Comparison of ENCODE assay signal across 11 cellular contexts in the genomic region with DNA sequence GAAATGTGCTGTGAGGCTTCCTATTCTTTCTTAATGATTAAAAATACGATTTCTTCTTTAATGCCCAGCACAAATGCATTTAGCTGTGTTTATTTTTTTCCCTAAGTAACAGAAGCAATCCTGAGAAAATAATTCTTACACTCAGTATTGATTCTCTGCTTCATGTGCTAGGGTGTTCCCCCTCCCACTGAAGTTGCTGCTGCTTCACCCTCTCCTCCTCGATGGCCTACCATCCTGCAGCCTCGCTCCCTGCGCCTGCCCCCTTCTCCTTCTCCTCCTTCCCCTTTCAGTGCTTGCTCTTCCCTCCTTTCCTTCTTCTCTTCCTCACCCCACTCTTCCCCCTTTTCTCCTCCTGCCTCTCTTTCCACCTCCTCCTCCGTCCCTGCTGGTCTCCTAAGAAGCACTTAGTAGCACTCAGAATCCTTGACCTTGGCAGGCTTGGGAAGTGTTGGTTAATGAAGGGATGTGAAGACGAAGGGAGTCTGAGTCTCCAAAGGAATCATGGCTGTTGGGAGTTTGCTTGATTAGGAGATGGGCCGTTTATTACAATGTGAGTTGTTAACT.
DNase-seq lines count a peak whose midpoint lies in the region; ATAC-seq and TF ChIP-seq lines count a peak whose summit lies in the region.
"Had no signal": no experiment of that assay in that cellular context is flagged by ENCODE, and none has a peak within 500 bp of the region (broad histone marks: within the 10 kb centered on the region; RNA-seq: fewer than 3 reads in every experiment).

No MANE protein-coding gene starts in this region.

- H3K4me3 Mint-ChIP-seq in activated T-cell treated with anti-CD3 and anti-CD28 coated beads, Interleukin-2, amount 50 U/mL, for 72 hours: peak overlapping the region; percentile 83 to 95
- H3K4me3 Mint-ChIP-seq in activated CD4-positive, alpha-beta memory T cell treated with anti-CD3 and anti-CD28 coated beads, Interleukin-2, amount 10 ng/mL, durations not matched to agents 7 days and 5 days: peak overlapping the region; percentile 49

- no peaks in the 10 kb centered on the region for H3K27me3 Mint-ChIP-seq in activated T-cell treated with anti-CD3 and anti-CD28 coated beads, Interleukin-2, amount 50 U/mL, for 72 hours (ENCODE audit: low read depth)
- H3K27me3 Mint-ChIP-seq in activated CD4-positive, alpha-beta memory T cell treated with anti-CD3 and anti-CD28 coated beads, Interleukin-2, amount 10 ng/mL, durations not matched to agents 7 days and 5 days: no peaks in the 10 kb centered on the region

- H3K27ac Mint-ChIP-seq in activated T-cell treated with anti-CD3 and anti-CD28 coated beads, Interleukin-2, amount 50 U/mL, for 72 hours: peak overlapping the region; percentile 64
- peak overlapping the region; percentile 89 for H3K27ac Mint-ChIP-seq in activated CD4-positive, alpha-beta memory T cell treated with anti-CD3 and anti-CD28 coated beads, Interleukin-2, amount 10 ng/mL, durations not matched to agents 7 days and 5 days

- H3K36me3 Mint-ChIP-seq in activated T-cell treated with anti-CD3 and anti-CD28 coated beads, Interleukin-2, amount 50 U/mL, for 72 hours (ENCODE audit: insufficient read depth in 2 of 2): peaks cover 2 to 9% of the 10 kb centered on the region in 2 donors
- peaks cover 19% of the 10 kb centered on the region for H3K36me3 Mint-ChIP-seq in activated CD4-positive, alpha-beta memory T cell treated with anti-CD3 and anti-CD28 coated beads, Interleukin-2, amount 10 ng/mL, durations not matched to agents 7 days and 5 days (ENCODE audit: low read depth)

- H3K4me1 ChIP-seq in left lung: peaks cover 8 to 18% of the 10 kb centered on the region in 2 donors
- peaks cover 10 to 20% (median 12%) of the 10 kb centered on the region in 4 donors for H3K4me1 ChIP-seq in transverse colon
- H3K4me1 ChIP-seq: pancreas had no signal

- ATAC-seq in activated T-cell treated with anti-CD3 and anti-CD28 coated beads, Interleukin-2, amount 50 U/mL, for 72 hours (replicated peaks in 1 of 2): peak; percentile 36 to 42
- ATAC-seq in left lung: peak; percentile 81
- ATAC-seq in GM21529 (IDR thresholded peaks at IDR 0.05; ENCODE audit: unreplicated experiment): no peak

- intact Hi-C loops in left lung (cut with DNase I): no loop called here
- intact Hi-C loops in transverse colon (cut with DNase I; ENCODE audit: low total_unique reads): no loop called here

- TF ChIP-seq POLR2A in transverse colon (IDR thresholded peaks at IDR 0.05): no peak

- H3K27ac ChIP-seq in left lung (peak overlapping the region; percentile 8 to 60), transverse colon (peak overlapping the region in 3 of 4 donors; percentile 51 to 63 (median 59))
- H3K27ac ChIP-seq: pancreas, tibial artery had no signal

- POLR2A ChIA-PET in activated CD4-positive, alpha-beta memory T cell treated with anti-CD3 and anti-CD28 coated beads, Interleukin-2, amount 10 ng/mL, durations not matched to agents 7 days and 5 days (lab: Charles Lee): interaction anchor here (0.9 to 3.0 kb wide), 3 partner anchors 14 to 210 kb away, joined by 3 to 10 read pairs (median 5); no protein-coding TSS in a partner anchor

- H3K4me1 Mint-ChIP-seq in activated T-cell treated with anti-CD3 and anti-CD28 coated beads, Interleukin-2, amount 50 U/mL, for 72 hours (ENCODE audit: low read depth): peaks cover 75% of the 10 kb centered on the region
- H3K4me1 Mint-ChIP-seq in activated CD4-positive, alpha-beta memory T cell treated with anti-CD3 and anti-CD28 coated beads, Interleukin-2, amount 10 ng/mL, durations not matched to agents 7 days and 5 days: peaks cover 68% of the 10 kb centered on the region

- no peak for TF ChIP-seq CTCF in left lung (IDR thresholded peaks at IDR 0.05)
- no peak for TF ChIP-seq CTCF in transverse colon (IDR thresholded peaks at IDR 0.05)

- TF ChIP-seq EP300 in transverse colon (IDR thresholded peaks at IDR 0.05; ENCODE audit: low read depth): no peak

- CTCF ChIA-PET in activated CD4-positive, alpha-beta memory T cell treated with anti-CD3 and anti-CD28 coated beads, Interleukin-2, amount 10 ng/mL, durations not matched to agents 7 days and 5 days (lab: Charles Lee): no interaction called here

- H3K27me3 ChIP-seq in left lung: no peaks in the 10 kb centered on the region
- H3K27me3 ChIP-seq in transverse colon: no peaks in the 10 kb centered on the region
- H3K27me3 ChIP-seq: pancreas, Peyer's patch, tibial artery had no signal

- WGBS in transverse colon (ENCODE audit: low coverage in 1 of 2), 2 donors: 45 to 56% methylated on average over 6 to 7 of the region's 7 CpGs

- H3K36me3 ChIP-seq in left lung: no peaks in the 10 kb centered on the region
- H3K36me3 ChIP-seq in transverse colon: no peaks in the 10 kb centered on the region
- H3K36me3 ChIP-seq: pancreas, Peyer's patch, tibial artery had no signal

- H3K4me3 ChIP-seq in left lung: no peak overlapping the region
- no peak overlapping the region for H3K4me3 ChIP-seq in transverse colon
- H3K4me3 ChIP-seq: pancreas, Peyer's patch, tibial artery had no signal

- H3K9me3 Mint-ChIP-seq in activated T-cell treated with anti-CD3 and anti-CD28 coated beads, Interleukin-2, amount 50 U/mL, for 72 hours: no peaks in the 10 kb centered on the region
- H3K9me3 Mint-ChIP-seq in activated CD4-positive, alpha-beta memory T cell treated with anti-CD3 and anti-CD28 coated beads, Interleukin-2, amount 10 ng/mL, durations not matched to agents 7 days and 5 days: no peaks in the 10 kb centered on the region

- in situ Hi-C loops in transverse colon (cut with MboI; ENCODE audit: low pct_ligation_motif_present in 1 of 4, low pct_unique_long_range_greater_than_20kb in 1 of 4, low sequenced_read_pairs in 3 of 4): no loop called here

- H3K9me3 ChIP-seq in left lung (no peaks in the 10 kb centered on the region), transverse colon (no peaks in the 10 kb centered on the region)
- H3K9me3 ChIP-seq: pancreas, Peyer's patch, tibial artery had no signal

- peak; percentile 12 to 27 for DNase-seq in activated T-cell treated with anti-CD3 and anti-CD28 coated beads, Interleukin-2, amount 50 U/mL, for 72 hours
- DNase-seq in activated T-cell treated with anti-CD3 and anti-CD28 coated beads, Interleukin-2, amount 50 U/mL, for 48 hours: no peak
- DNase-seq in activated CD4-positive, alpha-beta memory T cell treated with anti-CD3 and anti-CD28 coated beads, Interleukin-2, amount 10 ng/mL, durations not matched to agents 7 days and 5 days: no peak
- DNase-seq in left lung: no peak
- DNase-seq in transverse colon: no peak
- no peak for DNase-seq in amygdala (lab: John Stamatoyannopoulos, UW)
- no peak for DNase-seq in NCI-H446 treated with DMSO at 0.1 percent for 48 hours (lab: John Stamatoyannopoulos, UW)
- DNase-seq: pancreas had no signal

Comparison
In these comparisons a context has a peak if more than half of its experiments do, and no peak if none do; other contexts are left out.
1. DNase-seq: peak in activated T-cell treated with anti-CD3 and anti-CD28 coated beads, Interleukin-2, amount 50 U/mL, for 72 hours (2 of 2); none in activated T-cell treated with anti-CD3 and anti-CD28 coated beads, Interleukin-2, amount 50 U/mL, for 48 hours (0 of 2), activated CD4-positive, alpha-beta memory T cell treated with anti-CD3 and anti-CD28 coated beads, Interleukin-2, amount 10 ng/mL, durations not matched to agents 7 days and 5 days (single experiment), left lung (0 of 2), transverse colon (single experiment), amygdala (0 of 56) and NCI-H446 treated with DMSO at 0.1 percent for 48 hours (single experiment).